In genomic region chr5:174708466-174709207, GRCh38 we compare ENCODE assay signal across 2 cellular contexts.
TF ChIP-seq lines count a peak whose summit lies in the region.

No MANE protein-coding gene starts in this region.

TF ChIP-seq in HepG2, 621 proteins besides CTCF, POLR2A, EP300 and RAD21:
- TF ChIP-seq ZBTB2 (CRISPR knock-in tag; IDR thresholded peaks at IDR 0.05; ENCODE audit: low read depth) (no peak), ZNF768 (CRISPR knock-in tag; IDR thresholded peaks at IDR 0.05) (peak; percentile 33; the same call in 1 of the 2 replicates), ZNF280D (CRISPR knock-in tag; IDR thresholded peaks at IDR 0.05) (no peak), NPAS2 (CRISPR knock-in tag; IDR thresholded peaks at IDR 0.05; ENCODE audit: borderline replicate concordance) (no peak), AKAP8 (CRISPR knock-in tag; IDR thresholded peaks at IDR 0.05) (no peak), GPN1 (CRISPR knock-in tag; IDR thresholded peaks at IDR 0.05; ENCODE audit: borderline replicate concordance) (no peak), ZHX2 (IDR thresholded peaks at IDR 0.05; ENCODE audit: low read depth) (no peak), ZHX2 (CRISPR knock-in tag; IDR thresholded peaks at IDR 0.05; ENCODE audit: borderline replicate concordance) (no peak), FOXA1 (IDR thresholded peaks at IDR 0.05) (no peak), FOXA1 (CRISPR knock-in tag; IDR thresholded peaks at IDR 0.05) (no peak)

TF ChIP-seq in K562, 482 proteins besides CTCF, POLR2A, EP300 and RAD21:
- no peak for TF ChIP-seq NCOA4 (IDR thresholded peaks at IDR 0.05; ENCODE audit: partially characterized antibody)
- peak; percentile 58 for TF ChIP-seq ZFP36 (IDR thresholded peaks at IDR 0.05; ENCODE audit: low read depth, low read length, partially characterized antibody)
- no peak for TF ChIP-seq ZBTB5 (IDR thresholded peaks at IDR 0.05)
- TF ChIP-seq ZNF232 (CRISPR knock-in tag; IDR thresholded peaks at IDR 0.05) = no peak
- TF ChIP-seq POLR3A (IDR thresholded peaks at IDR 0.05; ENCODE audit: borderline replicate concordance, extremely low read depth, insufficient read depth, insufficient read length) = no peak
- no peak for TF ChIP-seq U2AF2 (optimal IDR thresholded peaks at IDR 0.05; ENCODE audit: low read depth, low read length)
- peak; percentile 85 for TF ChIP-seq RBM25 (IDR thresholded peaks at IDR 0.05; ENCODE audit: low read depth, low read length, severe bottlenecking)
- TF ChIP-seq TEAD4 (IDR thresholded peaks at IDR 0.05; ENCODE audit: low read length) = no peak
- no peak for TF ChIP-seq TEAD4 (CRISPR knock-in tag; IDR thresholded peaks at IDR 0.05; ENCODE audit: borderline replicate concordance)
- no peak for TF ChIP-seq KLF1 (tag; IDR thresholded peaks at IDR 0.05)
- TF ChIP-seq ZC3H4 (CRISPR knock-in tag; IDR thresholded peaks at IDR 0.05; ENCODE audit: borderline replicate concordance) = no peak
- TF ChIP-seq CHD2 (IDR thresholded peaks at IDR 0.05; ENCODE audit: low read depth, low read length) = no peak
- TF ChIP-seq MCM5 (IDR thresholded peaks at IDR 0.05; ENCODE audit: low read depth) = no peak
- no peak for TF ChIP-seq ETV5 (CRISPR knock-in tag; IDR thresholded peaks at IDR 0.05; ENCODE audit: low read depth)
- TF ChIP-seq XRCC4 (IDR thresholded peaks at IDR 0.05; ENCODE audit: extremely low read depth, insufficient read depth, insufficient read length) = no peak
- no peak for TF ChIP-seq CCAR2 (IDR thresholded peaks at IDR 0.05; ENCODE audit: low read depth, low read length)
- TF ChIP-seq SIRT6 (IDR thresholded peaks at IDR 0.05; ENCODE audit: low read depth, low read length) = no peak
- no peak for TF ChIP-seq HMG20A (CRISPR knock-in tag; conservative IDR thresholded peaks at IDR 0.05)
